In genomic region chr19:1785310-1785709, GRCh38 we compare ENCODE assay signal across 44 cellular contexts. TPM values are rescaled to one million over a fixed set of nuclear protein-coding genes. Genes with fewer than 3 reads are reported as not detected.
"Had no signal": no experiment of that assay in that cellular context is flagged by ENCODE, and none has a peak within 500 bp of the region (broad histone marks: within the 10 kb centered on the region; RNA-seq: fewer than 3 reads in every experiment).

No MANE protein-coding gene starts in this region.

- H3K4me1 ChIP-seq: adrenal gland, ascending aorta, breast epithelium had no signal

- H3K9me3 Mint-ChIP-seq: activated naive CD4-positive, alpha-beta T cell treated with anti-CD3 and anti-CD28 coated beads for 36 hours; activated naive CD4-positive, alpha-beta T cell treated with anti-CD3 and anti-CD28 coated beads, Interleukin-2, amount 50 U/mL, for 24 hours; activated naive CD8-positive, alpha-beta T cell treated with anti-CD3 and anti-CD28 coated beads for 36 hours; activated naive CD8-positive, alpha-beta T cell treated with anti-CD3 and anti-CD28 coated beads, Interleukin-2, amount 10 ng/mL, durations not matched to agents 7 days and 5 days; activated naive CD8-positive, alpha-beta T cell treated with anti-CD3 and anti-CD28 coated beads, Interleukin-2, amount 50 U/mL, for 24 hours; activated T-cell treated with anti-CD3 and anti-CD28 coated beads, Interleukin-2, amount 50 U/mL, for 4 hours; activated T-cell treated with anti-CD3 and anti-CD28 coated beads, Interleukin-2, amount 50 U/mL, for 72 hours; activated T-helper 17 cell treated with anti-CD3 and anti-CD28 coated beads, Interleukin-2, amount 50 U/mL, for 72 hours; central memory CD8-positive, alpha-beta T cell had no signal

- H3K4me3 ChIP-seq: adrenal gland, ascending aorta, body of pancreas, breast epithelium, cardiac muscle cell had no signal

- H3K4me3 Mint-ChIP-seq: activated naive CD4-positive, alpha-beta T cell treated with anti-CD3 and anti-CD28 coated beads for 36 hours; activated naive CD4-positive, alpha-beta T cell treated with anti-CD3 and anti-CD28 coated beads, Interleukin-2, amount 10 ng/mL, durations not matched to agents 7 days and 5 days; activated naive CD4-positive, alpha-beta T cell treated with anti-CD3 and anti-CD28 coated beads, Interleukin-2, amount 50 U/mL, for 24 hours; activated naive CD8-positive, alpha-beta T cell; activated naive CD8-positive, alpha-beta T cell treated with anti-CD3 and anti-CD28 coated beads for 36 hours; activated naive CD8-positive, alpha-beta T cell treated with anti-CD3 and anti-CD28 coated beads, Interleukin-2, amount 10 ng/mL, durations not matched to agents 7 days and 5 days; activated naive CD8-positive, alpha-beta T cell treated with anti-CD3 and anti-CD28 coated beads, Interleukin-2, amount 50 U/mL, for 24 hours; activated T-cell treated with anti-CD3 and anti-CD28 coated beads, Interleukin-2, amount 50 U/mL, for 24 hours; activated T-cell treated with anti-CD3 and anti-CD28 coated beads, Interleukin-2, amount 50 U/mL, for 4 hours; activated T-cell treated with anti-CD3 and anti-CD28 coated beads, Interleukin-2, amount 50 U/mL, for 72 hours; activated T-helper 1 cell treated with anti-CD3 and anti-CD28 coated beads, Interleukin-12 subunit alpha, Interleukin-12 subunit beta, Interleukin-2, Interleukin-4 antibody, amounts not matched to agents 30 ng/mL and 10 ng/mL and 1 ng/mL, durations not matched to agents 14 hours and 24 hours and 36 hours; activated T-helper 17 cell treated with anti-CD3 and anti-CD28 coated beads, Interleukin-2, amount 50 U/mL, for 72 hours; brain; central memory CD8-positive, alpha-beta T cell had no signal

- FAIRE-seq: bronchial epithelial cell had no signal

- H3K27ac ChIP-seq: adrenal gland, ascending aorta, body of pancreas, brain microvascular endothelial cell, breast epithelium, cardiac muscle cell had no signal

- H3K36me3 Mint-ChIP-seq: activated naive CD4-positive, alpha-beta T cell treated with anti-CD3 and anti-CD28 coated beads, Interleukin-2, amount 10 ng/mL, durations not matched to agents 7 days and 5 days; activated naive CD4-positive, alpha-beta T cell treated with anti-CD3 and anti-CD28 coated beads, Interleukin-2, amount 50 U/mL, for 24 hours; activated naive CD4-positive, alpha-beta T cell treated with anti-CD3 and anti-CD28 coated beads, Interleukin-2, amount 50 U/mL, for 72 hours; activated naive CD8-positive, alpha-beta T cell; activated naive CD8-positive, alpha-beta T cell treated with anti-CD3 and anti-CD28 coated beads for 36 hours; activated naive CD8-positive, alpha-beta T cell treated with anti-CD3 and anti-CD28 coated beads, Interleukin-2, amount 10 ng/mL, durations not matched to agents 7 days and 5 days; brain had no signal

- H3K36me3 ChIP-seq: adrenal gland, ascending aorta, brain microvascular endothelial cell, breast epithelium, cardiac muscle cell had no signal

- DNase-seq: activated effector memory CD4-positive, alpha-beta T cell treated with anti-CD3 and anti-CD28 coated beads, Interleukin-2, amount 50 U/mL, for 16 hours; activated effector memory CD4-positive, alpha-beta T cell treated with Interleukin-2 at 50 U/mL for 16 hours; activated gamma-delta T cell; activated gamma-delta T cell treated with Interleukin-2 at 50 U/mL for 16 hours; activated naive CD4-positive, alpha-beta T cell; activated naive CD4-positive, alpha-beta T cell treated with anti-CD3 and anti-CD28 coated beads for 36 hours; activated naive CD4-positive, alpha-beta T cell treated with anti-CD3 and anti-CD28 coated beads, Interleukin-2, amount 10 ng/mL, durations not matched to agents 7 days and 5 days; activated naive CD4-positive, alpha-beta T cell treated with anti-CD3 and anti-CD28 coated beads, Interleukin-2, amount 50 U/mL, for 16 hours; activated naive CD4-positive, alpha-beta T cell treated with Interleukin-2 at 50 U/mL for 16 hours; activated naive CD8-positive, alpha-beta T cell treated with anti-CD3 and anti-CD28 coated beads for 36 hours; activated naive CD8-positive, alpha-beta T cell treated with anti-CD3 and anti-CD28 coated beads, Interleukin-2, amount 10 ng/mL, durations not matched to agents 7 days and 5 days; activated naive CD8-positive, alpha-beta T cell treated with anti-CD3 and anti-CD28 coated beads, Interleukin-2, amount 50 U/mL, for 24 hours; activated T-cell treated with anti-CD3 and anti-CD28 coated beads for 4 hours; activated T-cell treated with anti-CD3 and anti-CD28 coated beads, Interleukin-2, amount 50 U/mL, for 1 hour; activated T-cell treated with anti-CD3 and anti-CD28 coated beads, Interleukin-2, amount 50 U/mL, for 24 hours; activated T-cell treated with anti-CD3 and anti-CD28 coated beads, Interleukin-2, amount 50 U/mL, for 4 hours; activated T-cell treated with anti-CD3 and anti-CD28 coated beads, Interleukin-2, amount 50 U/mL, for 48 hours; activated T-cell treated with anti-CD3 and anti-CD28 coated beads, Interleukin-2, amount 50 U/mL, for 72 hours; adrenal gland; amniotic stem cell; amygdala; anterior cingulate cortex; aorta; body of pancreas; brain microvascular endothelial cell; caudate nucleus; central memory CD4-positive, alpha-beta T cell; cerebellar nuclear complex had no signal

- H3K27ac Mint-ChIP-seq: activated naive CD4-positive, alpha-beta T cell treated with anti-CD3 and anti-CD28 coated beads for 36 hours; activated naive CD4-positive, alpha-beta T cell treated with anti-CD3 and anti-CD28 coated beads, Interleukin-2, amount 10 ng/mL, durations not matched to agents 7 days and 5 days; activated naive CD4-positive, alpha-beta T cell treated with anti-CD3 and anti-CD28 coated beads, Interleukin-2, amount 50 U/mL, for 24 hours; activated naive CD4-positive, alpha-beta T cell treated with anti-CD3 and anti-CD28 coated beads, Interleukin-2, amount 50 U/mL, for 72 hours; activated naive CD8-positive, alpha-beta T cell; activated naive CD8-positive, alpha-beta T cell treated with anti-CD3 and anti-CD28 coated beads for 36 hours; activated naive CD8-positive, alpha-beta T cell treated with anti-CD3 and anti-CD28 coated beads, Interleukin-2, amount 10 ng/mL, durations not matched to agents 7 days and 5 days; activated naive CD8-positive, alpha-beta T cell treated with anti-CD3 and anti-CD28 coated beads, Interleukin-2, amount 50 U/mL, for 24 hours; activated T-cell treated with anti-CD3 and anti-CD28 coated beads, Interleukin-2, amount 50 U/mL, for 24 hours; activated T-cell treated with anti-CD3 and anti-CD28 coated beads, Interleukin-2, amount 50 U/mL, for 72 hours; activated T-helper 1 cell treated with anti-CD3 and anti-CD28 coated beads, Interleukin-12 subunit alpha, Interleukin-12 subunit beta, Interleukin-2, Interleukin-4 antibody, amounts not matched to agents 30 ng/mL and 10 ng/mL and 1 ng/mL, durations not matched to agents 14 hours and 24 hours and 36 hours; activated T-helper 17 cell treated with anti-CD3 and anti-CD28 coated beads, Interleukin-2, amount 50 U/mL, for 72 hours; activated T-helper 2 cell treated with anti-CD3 and anti-CD28 coated beads, Interferon-gamma antibody, Interleukin-2, Interleukin-4, amounts not matched to agents 10 μg/mL and 5 μg/mL and 100 μg/mL, durations not matched to agents 14 hours and 24 hours and 36 hours; brain had no signal

- H3K4me1 Mint-ChIP-seq: activated naive CD4-positive, alpha-beta T cell treated with anti-CD3 and anti-CD28 coated beads, Interleukin-2, amount 10 ng/mL, durations not matched to agents 7 days and 5 days; activated naive CD4-positive, alpha-beta T cell treated with anti-CD3 and anti-CD28 coated beads, Interleukin-2, amount 50 U/mL, for 24 hours; activated naive CD8-positive, alpha-beta T cell treated with anti-CD3 and anti-CD28 coated beads for 36 hours; activated naive CD8-positive, alpha-beta T cell treated with anti-CD3 and anti-CD28 coated beads, Interleukin-2, amount 10 ng/mL, durations not matched to agents 7 days and 5 days; activated naive CD8-positive, alpha-beta T cell treated with anti-CD3 and anti-CD28 coated beads, Interleukin-2, amount 50 U/mL, for 24 hours; activated T-helper 17 cell treated with anti-CD3 and anti-CD28 coated beads, Interleukin-2, amount 50 U/mL, for 72 hours; central memory CD8-positive, alpha-beta T cell had no signal

RNA-seq across cellular contexts. Expression of gene ONECUT3, which starts 32.0 kb away (rescaled TPM):
- total RNA-seq: activated naive CD4-positive, alpha-beta T cell treated with anti-CD3 and anti-CD28 coated beads for 36 hours; activated naive CD4-positive, alpha-beta T cell treated with anti-CD3 and anti-CD28 coated beads, Interleukin-2, amount 50 U/mL, for 72 hours; activated naive CD8-positive, alpha-beta T cell treated with anti-CD3 and anti-CD28 coated beads for 36 hours; activated naive CD8-positive, alpha-beta T cell treated with anti-CD3 and anti-CD28 coated beads, Interleukin-2, amount 10 ng/mL, durations not matched to agents 7 days and 5 days; activated T-cell treated with anti-CD3 and anti-CD28 coated beads, Interleukin-2, amount 50 U/mL, for 4 hours; activated T-cell treated with anti-CD3 and anti-CD28 coated beads, Interleukin-2, amount 50 U/mL, for 72 hours; activated T-helper 1 cell treated with anti-CD3 and anti-CD28 coated beads, Interleukin-12 subunit alpha, Interleukin-12 subunit beta, Interleukin-2, Interleukin-4 antibody, amounts not matched to agents 30 ng/mL and 10 ng/mL and 1 ng/mL, durations not matched to agents 14 hours and 24 hours and 36 hours; activated T-helper 17 cell treated with anti-CD3 and anti-CD28 coated beads, Interleukin-2, amount 50 U/mL, for 72 hours; activated T-helper 2 cell treated with anti-CD3 and anti-CD28 coated beads, Interferon-gamma antibody, Interleukin-2, Interleukin-4, amounts not matched to agents 10 μg/mL and 5 μg/mL and 100 μg/mL, durations not matched to agents 14 hours and 24 hours and 36 hours; adrenal gland; aorta; ascending aorta; breast epithelium; cardiac muscle cell; cardiac septum; cerebellum; chondrocyte had no signal
- polyA plus RNA-seq: adipose tissue, cardiac muscle cell had no signal
